ENCODE assay signal across 14 cellular contexts in the genomic region with DNA sequence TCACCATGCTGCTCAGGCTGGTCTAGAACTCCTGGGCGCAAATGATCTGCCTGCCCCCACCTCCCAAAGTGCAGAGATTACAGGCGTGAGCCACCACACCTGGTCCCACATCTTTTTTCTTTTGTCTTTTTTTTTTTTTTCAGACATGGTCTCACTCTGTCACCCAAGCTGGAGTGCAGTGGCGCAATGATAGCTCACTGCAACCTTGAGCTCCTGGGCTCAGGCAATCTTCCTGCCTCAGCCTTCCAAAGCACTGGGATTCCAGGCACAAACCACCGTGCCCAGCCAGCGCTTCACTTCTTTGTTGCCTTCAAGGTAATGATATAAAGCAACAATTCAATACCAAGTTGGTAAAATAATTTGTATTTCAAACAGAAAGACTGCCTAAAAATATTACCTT.
"Had no signal": no experiment of that assay in that cellular context is flagged by ENCODE, and none has a peak within 500 bp of the region (broad histone marks: within the 10 kb centered on the region; RNA-seq: fewer than 3 reads in every experiment).

No MANE protein-coding gene starts in this region.

- H3K9me3 ChIP-seq: ascending aorta, heart left ventricle, neutrophil had no signal

- H3K4me3 ChIP-seq: ascending aorta, heart left ventricle had no signal

- H3K27me3 ChIP-seq: ascending aorta, heart left ventricle, neutrophil had no signal

- H3K4me3 Mint-ChIP-seq: naive thymus-derived CD8-positive, alpha-beta T cell had no signal

- FAIRE-seq: endothelial cell of umbilical vein, islet of Langerhans, small intestine had no signal

- ATAC-seq: heart left ventricle; naive thymus-derived CD8-positive, alpha-beta T cell had no signal

- H3K9me3 Mint-ChIP-seq: naive thymus-derived CD8-positive, alpha-beta T cell had no signal

- H3K4me1 ChIP-seq: ascending aorta had no signal

- DNase-seq: activated naive CD4-positive, alpha-beta T cell treated with anti-CD3 and anti-CD28 coated beads, Interleukin-2, amount 50 U/mL, for 16 hours; foreskin melanocyte; heart left ventricle; naive thymus-derived CD8-positive, alpha-beta T cell; posterior cingulate gyrus; SHP77 treated with DMSO at 0.1 percent for 48 hours; small intestine; substantia nigra; T-helper 2 cell; trophoblast cell had no signal

- H3K27ac ChIP-seq: ascending aorta, heart left ventricle, neutrophil had no signal

- H3K27me3 Mint-ChIP-seq: naive thymus-derived CD8-positive, alpha-beta T cell had no signal
